ENCODE assay signal across 8 cellular contexts in the genomic region with DNA sequence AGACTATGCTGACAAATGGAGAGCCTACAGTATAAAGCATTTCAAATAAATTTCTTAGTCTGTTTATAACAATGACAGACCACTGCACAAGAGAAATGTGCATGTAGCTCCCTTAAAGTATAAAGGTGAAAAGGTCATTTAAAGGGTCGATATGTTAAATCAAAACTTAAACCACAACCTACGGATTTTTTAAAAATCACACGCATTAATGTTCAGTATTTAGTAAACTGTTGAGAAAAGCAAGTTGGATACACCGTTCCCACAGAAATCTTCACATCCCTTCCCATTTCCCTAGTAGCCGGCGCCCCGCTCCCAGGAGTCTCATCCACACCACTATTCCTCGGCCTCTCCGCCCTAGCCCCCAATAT.
A peak's percentile ranks its signal among the peaks of the same experiment; 100 is the strongest.
DNase-seq lines count a peak whose midpoint lies in the region; ATAC-seq lines count a peak whose summit lies in the region.

No MANE protein-coding gene starts in this region.

- DNase-seq in stimulated activated effector memory CD8-positive, alpha-beta T cell treated with anti-CD3 and anti-CD28 coated beads, Interleukin-12 subunit alpha, Interleukin-12 subunit beta, amount 100 ng/mL, for 72 hours (ENCODE audit: low spot score in 2 of 2): no peak
- DNase-seq in cortex of kidney (lab: John Stamatoyannopoulos, UW) (no peak), dedifferentiated amniotic fluid mesenchymal stem cell (ENCODE audit: extremely low spot score) (no peak), nucleus accumbens (lab: John Stamatoyannopoulos, UW) (no peak)

- no peaks in the 10 kb centered on the region for H3K36me3 Mint-ChIP-seq in activated naive CD8-positive, alpha-beta T cell
- H3K36me3 Mint-ChIP-seq in stimulated activated effector memory CD8-positive, alpha-beta T cell treated with anti-CD3 and anti-CD28 coated beads, Interleukin-12 subunit alpha, Interleukin-12 subunit beta, amount 100 ng/mL, for 72 hours: peaks cover 4% of the 10 kb centered on the region

- H3K27me3 ChIP-seq in HUES48 (ENCODE audit: control insufficient read depth, insufficient read depth, low read length) (no peaks in the 10 kb centered on the region), iPS-15b (ENCODE audit: control insufficient read depth, insufficient read depth, low read length) (no peaks in the 10 kb centered on the region)

- H3K4me1 ChIP-seq in HUES48 (ENCODE audit: control insufficient read depth, insufficient read depth, low read length) (peaks cover 3% of the 10 kb centered on the region; the same call in 1 of the 2 replicates), iPS-15b (ENCODE audit: control insufficient read depth, insufficient read depth, low read length) (peaks cover 6% of the 10 kb centered on the region)

- no peaks in the 10 kb centered on the region for H3K27me3 Mint-ChIP-seq in activated naive CD8-positive, alpha-beta T cell

- no peaks in the 10 kb centered on the region for H3K9me3 Mint-ChIP-seq in activated naive CD8-positive, alpha-beta T cell (ENCODE audit: low read depth)
- H3K9me3 Mint-ChIP-seq in stimulated activated effector memory CD8-positive, alpha-beta T cell treated with anti-CD3 and anti-CD28 coated beads, Interleukin-12 subunit alpha, Interleukin-12 subunit beta, amount 100 ng/mL, for 72 hours: no peaks in the 10 kb centered on the region

- peak overlapping the region; percentile 99 for H3K4me3 Mint-ChIP-seq in activated naive CD8-positive, alpha-beta T cell
- peak overlapping the region; percentile 100 for H3K4me3 Mint-ChIP-seq in stimulated activated effector memory CD8-positive, alpha-beta T cell treated with anti-CD3 and anti-CD28 coated beads, Interleukin-12 subunit alpha, Interleukin-12 subunit beta, amount 100 ng/mL, for 72 hours

- H3K27ac ChIP-seq in HUES48 (ENCODE audit: low read depth, low read length): peak overlapping the region; percentile 92

- H3K4me3 ChIP-seq in HUES48 (ENCODE audit: low read depth, low read length): peak overlapping the region; percentile 90
- peak overlapping the region; percentile 94 for H3K4me3 ChIP-seq in iPS-15b (ENCODE audit: low read depth, low read length)

- no peaks in the 10 kb centered on the region for H3K9me3 ChIP-seq in HUES48 (ENCODE audit: control insufficient read depth, insufficient read depth, low read length)
- no peaks in the 10 kb centered on the region for H3K9me3 ChIP-seq in iPS-15b (ENCODE audit: control insufficient read depth, insufficient read depth, low read length)

- H3K9ac ChIP-seq in HUES48 (ENCODE audit: low read depth, low read length) (peak overlapping the region; percentile 99), iPS-15b (ENCODE audit: low read depth, low read length) (peak overlapping the region; percentile 98)

- H3K4me1 Mint-ChIP-seq in activated naive CD8-positive, alpha-beta T cell (ENCODE audit: low read depth): peaks cover 41% of the 10 kb centered on the region
- H3K4me1 Mint-ChIP-seq in stimulated activated effector memory CD8-positive, alpha-beta T cell treated with anti-CD3 and anti-CD28 coated beads, Interleukin-12 subunit alpha, Interleukin-12 subunit beta, amount 100 ng/mL, for 72 hours: peaks cover 25% of the 10 kb centered on the region

- H3K36me3 ChIP-seq in HUES48 (ENCODE audit: control insufficient read depth, insufficient read depth, low read length) (peaks cover 23% of the 10 kb centered on the region), iPS-15b (ENCODE audit: control insufficient read depth, insufficient read depth, low read length) (no peaks in the 10 kb centered on the region)

- peak overlapping the region; percentile 86 for H3K27ac Mint-ChIP-seq in activated naive CD8-positive, alpha-beta T cell
- H3K27ac Mint-ChIP-seq in stimulated activated effector memory CD8-positive, alpha-beta T cell treated with anti-CD3 and anti-CD28 coated beads, Interleukin-12 subunit alpha, Interleukin-12 subunit beta, amount 100 ng/mL, for 72 hours: peak overlapping the region; percentile 99

- ATAC-seq in stimulated activated effector memory CD8-positive, alpha-beta T cell treated with anti-CD3 and anti-CD28 coated beads, Interleukin-12 subunit alpha, Interleukin-12 subunit beta, amount 100 ng/mL, for 72 hours: no peak
- no peak for ATAC-seq in activated CD4-positive, CD25-positive, alpha-beta regulatory T cell treated with anti-CD3 and anti-CD28 coated beads, Interleukin-2, amount 50 U/mL, for 24 hours
